ENCODE assay signal across 9 cellular contexts in genomic region chr6:4253604-4254211, GRCh38.
DNase-seq lines count a peak whose midpoint lies in the region; ATAC-seq and TF ChIP-seq lines count a peak whose summit lies in the region.
"Had no signal": no experiment of that assay in that cellular context is flagged by ENCODE, and none has a peak within 500 bp of the region (broad histone marks: within the 10 kb centered on the region; RNA-seq: fewer than 3 reads in every experiment).

No MANE protein-coding gene starts in this region.

- CTCF ChIA-PET in Panc1 (lab: Charles Lee), result no interaction called here

- no peaks in the 10 kb centered on the region for H3K36me3 ChIP-seq in Panc1 (ENCODE audit: control insufficient read depth, insufficient read depth, low read length)

- H3K27me3 ChIP-seq in Panc1 (ENCODE audit: control insufficient read depth, insufficient read depth, low read length) (no peaks in the 10 kb centered on the region), foreskin keratinocyte (no peaks in the 10 kb centered on the region)

- no TSS peak for BruUV-seq in Panc1 (replicated peaks; lab: Mats Ljungman, UMichigan)

- DNase-seq in ELF-1 (ENCODE audit: low read depth, low spot score), result peak; percentile 59
- no peak for DNase-seq in Panc1 (ENCODE audit: low read depth, low spot score)
- DNase-seq in foreskin keratinocyte, result peak; percentile 36 to 67
- no peak for DNase-seq in retinal pigment epithelial cell (ENCODE audit: low read depth)
- no peak for DNase-seq in NCI-H146 (lab: John Stamatoyannopoulos, UW)
- no peak for DNase-seq in NCI-H82 treated with DMSO at 0.1 percent for 48 hours (lab: John Stamatoyannopoulos, UW; ENCODE audit: unreplicated experiment)
- DNase-seq in OCI-M2 (lab: John Stamatoyannopoulos, UW; ENCODE audit: unreplicated experiment), result no peak
- DNase-seq: T-helper 1 cell had no signal

- intact Hi-C loops in Panc1 (cut with micrococcal nuclease; ENCODE audit: unreplicated experiment), result no loop called here

- in situ Hi-C loops in Panc1 (cut with HindIII; ENCODE audit: low pct_unique_long_range_greater_than_20kb, low sequenced_read_pairs), result no loop called here

- POLR2A ChIA-PET in Panc1 (lab: Charles Lee), result no interaction called here

- ATAC-seq in Panc1 (no peak), foreskin keratinocyte (peak; percentile 73), HG03439 (IDR thresholded peaks at IDR 0.05; ENCODE audit: unreplicated experiment) (no peak)

- H3K27ac ChIP-seq in Panc1 (ENCODE audit: low read length), result no peak overlapping the region
- H3K27ac ChIP-seq in foreskin keratinocyte, result no peak overlapping the region

- no peaks in the 10 kb centered on the region for H3K4me1 ChIP-seq in Panc1 (ENCODE audit: control insufficient read depth, insufficient read depth, low read length)
- no peaks in the 10 kb centered on the region for H3K4me1 ChIP-seq in foreskin keratinocyte

- H3K4me3 ChIP-seq in Panc1 (ENCODE audit: low read depth in 2 of 2, low read length in 2 of 2), result no peak overlapping the region
- H3K4me3 ChIP-seq in retinal pigment epithelial cell (ENCODE audit: low read length), result no peak overlapping the region

- 0 out of 2 replicates have a peak, but pooled peaks have one; percentile 15 for TF ChIP-seq CTCF in Panc1 (IDR thresholded peaks at IDR 0.05)
- TF ChIP-seq CTCF in foreskin keratinocyte (conservative IDR thresholded peaks at IDR 0.05), result peak; percentile 74
- TF ChIP-seq CTCF in retinal pigment epithelial cell (conservative IDR thresholded peaks at IDR 0.05; ENCODE audit: low read depth, low read length), result peak; percentile 74

- H3K9me3 ChIP-seq in Panc1 (ENCODE audit: control insufficient read depth, insufficient read depth, low read depth, low read length), result no peaks in the 10 kb centered on the region

Comparison
In these comparisons a context has a peak if more than half of its experiments do, and no peak if none do; other contexts are left out.
1. DNase-seq: peak in ELF-1 (single experiment) and foreskin keratinocyte (2 of 2); none in Panc1 (single experiment), retinal pigment epithelial cell (single experiment), NCI-H146 (single experiment), NCI-H82 treated with DMSO at 0.1 percent for 48 hours (single experiment) and OCI-M2 (single experiment).
2. CTCF ChIP-seq: peak in every context shown above with its lines; median percentile 74 in foreskin keratinocyte; 74 in retinal pigment epithelial cell; 15 in Panc1.